11 cellular contexts compared by ENCODE assay signal in the genomic region with DNA sequence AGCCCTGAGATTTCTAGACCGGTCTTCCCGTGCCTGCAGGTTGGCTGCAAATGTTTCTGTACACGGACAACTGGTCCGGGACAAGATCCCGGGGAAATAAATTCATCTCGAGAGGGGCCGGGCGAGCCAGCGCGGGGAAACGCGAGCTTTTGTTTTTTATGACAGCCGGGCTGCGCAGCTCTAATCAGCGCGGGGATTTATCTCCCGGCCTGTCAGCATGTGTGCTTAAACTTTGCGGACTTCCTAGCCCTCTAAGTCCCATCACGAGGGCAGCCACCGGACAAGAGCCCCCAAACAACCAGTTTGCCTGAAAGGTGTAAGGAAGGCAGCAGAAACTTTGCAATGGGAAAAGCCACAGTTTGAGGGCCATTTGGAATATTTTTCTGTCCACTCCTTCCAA. TPM values are rescaled to one million over a fixed set of nuclear protein-coding genes. Genes with fewer than 3 reads are reported as not detected.
DNase-seq lines count a peak whose midpoint lies in the region; ATAC-seq, FAIRE-seq and TF ChIP-seq lines count a peak whose summit lies in the region.
"Had no signal": no experiment of that assay in that cellular context is flagged by ENCODE, and none has a peak within 500 bp of the region (broad histone marks: within the 10 kb centered on the region; RNA-seq: fewer than 3 reads in every experiment).

No MANE protein-coding gene starts in this region.

- H3K4me3 ChIP-seq in ascending aorta (peak overlapping the region; percentile 81 to 82), right cardiac atrium (ENCODE audit: low read length) (peak overlapping the region; percentile 88), rectal smooth muscle tissue (ENCODE audit: low read length) (peak overlapping the region; percentile 74), neuronal stem cell (ENCODE audit: low read length in 2 of 2) (peak overlapping the region in 1 of 2 donors; percentile 38)

- H3K27me3 ChIP-seq in ascending aorta = no peaks in the 10 kb centered on the region
- H3K27me3 ChIP-seq in right cardiac atrium (ENCODE audit: control insufficient read depth, insufficient read depth) = no peaks in the 10 kb centered on the region
- H3K27me3 ChIP-seq in rectal smooth muscle tissue (ENCODE audit: control insufficient read depth, insufficient read depth, low read length) = peaks cover 4% of the 10 kb centered on the region
- H3K27me3 ChIP-seq in neuronal stem cell (ENCODE audit: control insufficient read depth in 3 of 3, insufficient read depth in 3 of 3, low read depth in 1 of 3, low read length in 3 of 3) = peaks cover 0 to 65% (median 3%) of the 10 kb centered on the region in 3 experiments

- H2BK5ac ChIP-seq in neuronal stem cell (ENCODE audit: low read length) = no peak overlapping the region

- no peaks in the 10 kb centered on the region for H3K9me3 ChIP-seq in ascending aorta
- H3K9me3 ChIP-seq in right cardiac atrium (ENCODE audit: control insufficient read depth, low read length) = no peaks in the 10 kb centered on the region
- no peaks in the 10 kb centered on the region for H3K9me3 ChIP-seq in neuronal stem cell (replicated peaks in 1 of 2; ENCODE audit: control insufficient read depth in 2 of 2, insufficient read depth in 1 of 2, low read depth in 1 of 2, low read length in 2 of 2)

- H3K4me1 ChIP-seq in ascending aorta (peaks cover 0 to 3% of the 10 kb centered on the region in 2 donors), right cardiac atrium (ENCODE audit: control insufficient read depth, insufficient read depth, low read length) (no peaks in the 10 kb centered on the region), rectal smooth muscle tissue (ENCODE audit: control insufficient read depth, insufficient read depth, low read length) (peaks cover 3% of the 10 kb centered on the region), neuronal stem cell (ENCODE audit: control insufficient read depth in 2 of 2, insufficient read depth in 1 of 2, low read depth in 1 of 2, low read length in 2 of 2) (peaks cover 30 to 35% of the 10 kb centered on the region in 2 donors)

- no peak overlapping the region for H2AK5ac ChIP-seq in neuronal stem cell (ENCODE audit: low read depth, low read length)

- no peak overlapping the region for H4K91ac ChIP-seq in neuronal stem cell (ENCODE audit: low read depth, low read length, poor library complexity)

- DNase-seq in AG20443 (ENCODE audit: low spot score) = peak; percentile 42
- DNase-seq in ascending aorta (ENCODE audit: low spot score in 2 of 2) = no peak
- peak in 2 of 3 donors; percentile 70 for DNase-seq in right cardiac atrium
- DNase-seq in RCC 7860 (ENCODE audit: low spot score) = no peak
- no peak for DNase-seq in neuronal stem cell (ENCODE audit: low spot score)
- no peak for DNase-seq in activated naive CD4-positive, alpha-beta T cell treated with anti-CD3 and anti-CD28 coated beads, Interleukin-2, amount 50 U/mL, for 72 hours (ENCODE audit: low spot score in 2 of 2)
- DNase-seq: activated CD4-positive, alpha-beta T cell treated with anti-CD3 and anti-CD28 coated beads for 1 hour; NCI-H82 had no signal

- WGBS in right cardiac atrium = 5% methylated on average over 20 of the region's 20 CpGs
- WGBS in neuronal stem cell (ENCODE audit: extremely low coverage in 2 of 2, insufficient read length in 2 of 2, insufficient replicate concordance in 1 of 2), 2 donors = no CpG with 5 or more reads among the region's 20 CpGs

- peak overlapping the region; percentile 91 to 99 for H3K27ac ChIP-seq in ascending aorta
- H3K27ac ChIP-seq in right cardiac atrium (ENCODE audit: low read length) = peak overlapping the region; percentile 61
- peak overlapping the region; percentile 98 for H3K27ac ChIP-seq in rectal smooth muscle tissue (ENCODE audit: low read depth, low read length)
- no peak overlapping the region for H3K27ac ChIP-seq in neuronal stem cell (replicated peaks; ENCODE audit: low read length)

- H4K8ac ChIP-seq in neuronal stem cell (ENCODE audit: low read depth, low read length) = no peak overlapping the region

- H2AFZ ChIP-seq in neuronal stem cell (ENCODE audit: low read length) = no peak overlapping the region

- no peak overlapping the region for H3K4ac ChIP-seq in neuronal stem cell (ENCODE audit: low read length)

- H3K23ac ChIP-seq in neuronal stem cell (ENCODE audit: low read depth, low read length, poor library complexity) = no peak overlapping the region

- no peak for TF ChIP-seq CTCF in ascending aorta (IDR thresholded peaks at IDR 0.05)

- H3K14ac ChIP-seq in neuronal stem cell (ENCODE audit: low read length) = no peak overlapping the region

- H3K9ac ChIP-seq in rectal smooth muscle tissue (ENCODE audit: low read length) (peak overlapping the region; percentile 73), neuronal stem cell (ENCODE audit: low read depth, low read length, poor library complexity) (no peak overlapping the region)

- peaks cover under 1 to 17% of the 10 kb centered on the region in 2 donors for H3K36me3 Mint-ChIP-seq in activated naive CD4-positive, alpha-beta T cell treated with anti-CD3 and anti-CD28 coated beads, Interleukin-2, amount 50 U/mL, for 72 hours

- H3K9me3 Mint-ChIP-seq in activated naive CD4-positive, alpha-beta T cell treated with anti-CD3 and anti-CD28 coated beads, Interleukin-2, amount 50 U/mL, for 72 hours = no peaks in the 10 kb centered on the region

- no peak overlapping the region for H2BK12ac ChIP-seq in neuronal stem cell (ENCODE audit: low read length)

- no peak overlapping the region for H2BK15ac ChIP-seq in neuronal stem cell (ENCODE audit: low read length)

- H3K36me3 ChIP-seq in ascending aorta = no peaks in the 10 kb centered on the region
- peaks cover 16% of the 10 kb centered on the region for H3K36me3 ChIP-seq in rectal smooth muscle tissue (ENCODE audit: control insufficient read depth, insufficient read depth, low read length)
- H3K36me3 ChIP-seq in neuronal stem cell (replicated peaks in 1 of 2; ENCODE audit: control insufficient read depth in 2 of 2, insufficient read depth in 2 of 2, low read length in 2 of 2) = peaks cover 0 to 62% of the 10 kb centered on the region in 2 donors

- H3K4me2 ChIP-seq in neuronal stem cell (ENCODE audit: insufficient read depth, low read length, poor library complexity, severe bottlenecking) = no peak overlapping the region

- intact Hi-C loops in ascending aorta (cut with DNase I) = loop anchor here (10.0 kb wide), 1 partner anchor 1624 kb away; a partner anchor contains a TSS
- intact Hi-C loops in right cardiac atrium (cut with DNase I) = no loop called here

- H3K27ac Mint-ChIP-seq in activated naive CD4-positive, alpha-beta T cell treated with anti-CD3 and anti-CD28 coated beads, Interleukin-2, amount 50 U/mL, for 72 hours = no peak overlapping the region

- H3K79me1 ChIP-seq in neuronal stem cell (ENCODE audit: low read depth, low read length) = peaks cover 2% of the 10 kb centered on the region

- no peak for FAIRE-seq in RCC 7860 (lab: Jason Lieb, UNC)
- FAIRE-seq: islet of Langerhans had no signal

- no peak overlapping the region for H3K18ac ChIP-seq in neuronal stem cell (ENCODE audit: low read length)

- ATAC-seq in right cardiac atrium (no peak), HG03457 (IDR thresholded peaks at IDR 0.05; ENCODE audit: unreplicated experiment) (no peak)
- ATAC-seq in activated naive CD4-positive, alpha-beta T cell treated with anti-CD3 and anti-CD28 coated beads, Interleukin-2, amount 50 U/mL, for 72 hours = no peak

- H2BK120ac ChIP-seq in neuronal stem cell (ENCODE audit: low read depth, low read length) = no peak overlapping the region

RNA-seq across cellular contexts. Expression of a gene that starts 5.8 kb away (rescaled TPM):
- 46.7 TPM for total RNA-seq in ascending aorta
- 10 to 100 TPM; 20.4 to 41.2 (median 33.6) TPM for total RNA-seq in right cardiac atrium
- polyA plus RNA-seq in right cardiac atrium = 16.9 TPM
- 7.8 TPM for polyA plus RNA-seq in neuronal stem cell (2013, experiment 1 of 2)
- 8.8 TPM for polyA plus RNA-seq in neuronal stem cell (2013, experiment 2 of 2)
- not detected for total RNA-seq in activated naive CD4-positive, alpha-beta T cell treated with anti-CD3 and anti-CD28 coated beads, Interleukin-2, amount 50 U/mL, for 72 hours

Comparison
In these comparisons a context has a peak if more than half of its experiments do, and no peak if none do; other contexts are left out.
1. DNase-seq: peak in AG20443 (single experiment) and right cardiac atrium (2 of 3); none in ascending aorta (0 of 2), RCC 7860 (single experiment), neuronal stem cell (single experiment) and activated naive CD4-positive, alpha-beta T cell treated with anti-CD3 and anti-CD28 coated beads, Interleukin-2, amount 50 U/mL, for 72 hours (0 of 2).
2. RNA of a gene that starts 5.8 kb away (total RNA-seq): 46.7 TPM in ascending aorta (single experiment) and 20.4 to 41.2 TPM in right cardiac atrium; not detected in activated naive CD4-positive, alpha-beta T cell treated with anti-CD3 and anti-CD28 coated beads, Interleukin-2, amount 50 U/mL, for 72 hours; every median in the first group is over 10 times any median in the second.